Comparison of ENCODE assay signal across 16 cellular contexts in genomic region chr6:1958257-1958656, GRCh38.
"Had no signal": no experiment of that assay in that cellular context is flagged by ENCODE, and none has a peak within 500 bp of the region (broad histone marks: within the 10 kb centered on the region; RNA-seq: fewer than 3 reads in every experiment).

No MANE protein-coding gene starts in this region.

- ATAC-seq: activated CD4-positive, CD25-positive, alpha-beta regulatory T cell treated with anti-CD3 and anti-CD28 coated beads, Interleukin-2, amount 50 U/mL, for 24 hours; activated CD8-positive, alpha-beta memory T cell treated with anti-CD3 and anti-CD28 coated beads, Interleukin-2, amount 10 ng/mL, durations not matched to agents 7 days and 5 days; activated T-cell treated with anti-CD3 and anti-CD28 coated beads, Interleukin-2, amount 50 U/mL, for 4 hours; gastrocnemius medialis; lower lobe of right lung; naive thymus-derived CD4-positive, alpha-beta T cell; stimulated activated naive CD8-positive, alpha-beta T cell treated with anti-CD3 and anti-CD28 coated beads, Interleukin-15, amount 100 ng/mL, for 72 hours had no signal

- H3K9me3 ChIP-seq: breast epithelium, gastrocnemius medialis, lower lobe of right lung, neutrophil, testis had no signal

- DNase-seq: activated CD4-positive, alpha-beta T cell treated with anti-CD3 and anti-CD28 coated beads, Interleukin-2, amount 50 U/mL, for 48 hours; activated CD8-positive, alpha-beta memory T cell treated with anti-CD3 and anti-CD28 coated beads, Interleukin-2, amount 10 ng/mL, durations not matched to agents 7 days and 5 days; activated effector memory CD4-positive, alpha-beta T cell treated with anti-CD3 and anti-CD28 coated beads, Interleukin-2, amount 50 U/mL, for 16 hours; activated T-cell treated with anti-CD3 and anti-CD28 coated beads, Interleukin-2, amount 50 U/mL, for 4 hours; amygdala; gastrocnemius medialis; hippocampal formation; lower lobe of right lung; midbrain; naive thymus-derived CD4-positive, alpha-beta T cell; stimulated activated CD4-positive, alpha-beta T cell treated with anti-CD3 and anti-CD28 coated beads, Interleukin-4, amount 100 ng/mL, for 4 hours; stimulated activated naive CD8-positive, alpha-beta T cell treated with anti-CD3 and anti-CD28 coated beads, Interleukin-15, amount 100 ng/mL, for 72 hours; testis had no signal

- H3K27me3 ChIP-seq: breast epithelium, gastrocnemius medialis, neutrophil, testis had no signal

- H3K4me3 ChIP-seq: breast epithelium, gastrocnemius medialis, lower lobe of right lung, testis had no signal

- H3K4me1 ChIP-seq: breast epithelium, gastrocnemius medialis, lower lobe of right lung, testis had no signal

- H3K36me3 ChIP-seq: breast epithelium, gastrocnemius medialis, lower lobe of right lung, neutrophil had no signal

- H3K27ac ChIP-seq: breast epithelium, gastrocnemius medialis, lower lobe of right lung, neutrophil, testis had no signal
